In genomic region chr1:8033322-8033721, GRCh38 we compare ENCODE assay signal across 20 cellular contexts.
"Had no signal": no experiment of that assay in that cellular context is flagged by ENCODE, and none has a peak within 500 bp of the region (broad histone marks: within the 10 kb centered on the region; RNA-seq: fewer than 3 reads in every experiment).

No MANE protein-coding gene starts in this region.

- H3K27me3 ChIP-seq: dorsolateral prefrontal cortex, heart left ventricle, pancreas, right lobe of liver, tibial nerve had no signal

- H3K4me3 ChIP-seq: coronary artery, dorsolateral prefrontal cortex, heart left ventricle, mucosa of descending colon, pancreas, prostate gland, right lobe of liver, tibial nerve had no signal

- H3K9me3 Mint-ChIP-seq: naive thymus-derived CD8-positive, alpha-beta T cell; neural crest cell; stimulated activated effector memory CD8-positive, alpha-beta T cell treated with anti-CD3 and anti-CD28 coated beads, Interleukin-12 subunit alpha, Interleukin-12 subunit beta, amount 100 ng/mL, for 72 hours had no signal

- H3K4me1 Mint-ChIP-seq: naive thymus-derived CD8-positive, alpha-beta T cell; neural crest cell; stimulated activated effector memory CD8-positive, alpha-beta T cell treated with anti-CD3 and anti-CD28 coated beads, Interleukin-12 subunit alpha, Interleukin-12 subunit beta, amount 100 ng/mL, for 72 hours had no signal

- FAIRE-seq: frontal cortex, pancreas had no signal

- H3K4me1 ChIP-seq: prostate gland had no signal

- H3K27ac ChIP-seq: coronary artery, dorsolateral prefrontal cortex, heart left ventricle, pancreas, prostate gland, right lobe of liver, tibial nerve had no signal

- H3K9me3 ChIP-seq: heart left ventricle, mucosa of descending colon, pancreas, prostate gland, right lobe of liver, tibial nerve had no signal

- H3K27ac Mint-ChIP-seq: naive thymus-derived CD8-positive, alpha-beta T cell; stimulated activated effector memory CD8-positive, alpha-beta T cell treated with anti-CD3 and anti-CD28 coated beads, Interleukin-12 subunit alpha, Interleukin-12 subunit beta, amount 100 ng/mL, for 72 hours had no signal

- H3K4me3 Mint-ChIP-seq: naive thymus-derived CD8-positive, alpha-beta T cell; neural crest cell; stimulated activated effector memory CD8-positive, alpha-beta T cell treated with anti-CD3 and anti-CD28 coated beads, Interleukin-12 subunit alpha, Interleukin-12 subunit beta, amount 100 ng/mL, for 72 hours had no signal

- ATAC-seq: esophagus mucosa; heart left ventricle; left colon; mucosa of descending colon; naive thymus-derived CD8-positive, alpha-beta T cell; pancreas; right lobe of liver; stimulated activated effector memory CD8-positive, alpha-beta T cell treated with anti-CD3 and anti-CD28 coated beads, Interleukin-12 subunit alpha, Interleukin-12 subunit beta, amount 100 ng/mL, for 72 hours; stimulated activated naive CD8-positive, alpha-beta T cell treated with anti-CD3 and anti-CD28 coated beads, Interleukin-15, Interleukin-2, amounts not matched to agents 100 U/mL and 50 U/mL, for 24 hours had no signal

- H3K36me3 ChIP-seq: heart left ventricle, pancreas, prostate gland, right lobe of liver, tibial nerve had no signal

- H3K36me3 Mint-ChIP-seq: naive thymus-derived CD8-positive, alpha-beta T cell; stimulated activated effector memory CD8-positive, alpha-beta T cell treated with anti-CD3 and anti-CD28 coated beads, Interleukin-12 subunit alpha, Interleukin-12 subunit beta, amount 100 ng/mL, for 72 hours had no signal

- DNase-seq: dorsolateral prefrontal cortex; effector CD8-positive, alpha-beta T cell; heart left ventricle; hippocampal formation; left colon; mucosa of descending colon; naive thymus-derived CD8-positive, alpha-beta T cell; nucleus accumbens; pancreas; right lobe of liver; stimulated activated CD4-positive, alpha-beta T cell treated with anti-CD3 and anti-CD28 coated beads, Interleukin-4, amount 100 ng/mL, for 1 hour; stimulated activated CD8-positive, alpha-beta memory T cell treated with anti-CD3 and anti-CD28 coated beads, Interleukin-4, amount 100 ng/mL, for 48 hours; stimulated activated naive CD8-positive, alpha-beta T cell treated with anti-CD3 and anti-CD28 coated beads, Interleukin-15, Interleukin-2, amounts not matched to agents 100 U/mL and 50 U/mL, for 24 hours had no signal
